In the genomic region with DNA sequence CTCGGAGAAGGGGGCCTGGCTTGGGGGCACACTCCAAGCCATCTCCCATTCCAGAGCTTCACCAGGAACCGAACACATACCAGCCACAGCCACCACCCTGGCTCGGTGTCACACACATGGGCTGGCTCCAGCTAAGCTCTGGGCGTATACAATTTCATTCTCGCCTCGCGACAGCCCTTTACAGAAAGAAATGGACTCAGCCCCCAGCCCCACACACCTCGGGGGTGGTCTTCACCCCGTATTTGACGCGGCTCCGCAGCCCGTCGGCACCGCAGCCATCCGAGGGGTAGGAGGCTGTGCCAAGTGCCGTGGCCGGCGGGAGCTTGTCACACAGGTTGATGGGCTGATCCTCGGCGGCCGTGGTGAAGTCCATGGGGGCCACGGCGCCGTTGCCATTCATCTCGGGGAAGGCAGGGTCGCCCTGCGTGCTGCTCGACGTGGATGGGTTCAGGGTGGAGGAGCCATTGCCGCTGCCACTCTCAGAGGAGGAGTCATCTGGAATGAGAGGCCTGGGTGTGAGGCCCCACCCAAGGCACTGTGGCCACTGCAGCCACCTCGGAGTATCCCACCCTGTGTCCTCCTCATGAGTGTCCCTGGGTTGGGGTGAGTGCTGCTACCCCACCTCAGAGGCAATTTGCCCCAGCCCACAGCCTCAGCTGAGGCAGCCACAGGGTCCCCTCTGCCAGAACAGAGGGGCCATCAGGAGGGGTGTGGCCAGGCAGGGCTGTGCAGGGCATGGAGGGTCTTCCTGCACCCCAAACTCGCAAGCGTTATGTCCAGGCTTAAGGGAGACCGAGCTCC, we compare ENCODE assay signal across 1 cellular context.
TF ChIP-seq lines count a peak whose summit lies in the region.

No MANE protein-coding gene starts in this region.

TF ChIP-seq in neural cell, 6 proteins besides CTCF, POLR2A, EP300 and RAD21 (continued from another document):
- TF ChIP-seq, protein P1, sequence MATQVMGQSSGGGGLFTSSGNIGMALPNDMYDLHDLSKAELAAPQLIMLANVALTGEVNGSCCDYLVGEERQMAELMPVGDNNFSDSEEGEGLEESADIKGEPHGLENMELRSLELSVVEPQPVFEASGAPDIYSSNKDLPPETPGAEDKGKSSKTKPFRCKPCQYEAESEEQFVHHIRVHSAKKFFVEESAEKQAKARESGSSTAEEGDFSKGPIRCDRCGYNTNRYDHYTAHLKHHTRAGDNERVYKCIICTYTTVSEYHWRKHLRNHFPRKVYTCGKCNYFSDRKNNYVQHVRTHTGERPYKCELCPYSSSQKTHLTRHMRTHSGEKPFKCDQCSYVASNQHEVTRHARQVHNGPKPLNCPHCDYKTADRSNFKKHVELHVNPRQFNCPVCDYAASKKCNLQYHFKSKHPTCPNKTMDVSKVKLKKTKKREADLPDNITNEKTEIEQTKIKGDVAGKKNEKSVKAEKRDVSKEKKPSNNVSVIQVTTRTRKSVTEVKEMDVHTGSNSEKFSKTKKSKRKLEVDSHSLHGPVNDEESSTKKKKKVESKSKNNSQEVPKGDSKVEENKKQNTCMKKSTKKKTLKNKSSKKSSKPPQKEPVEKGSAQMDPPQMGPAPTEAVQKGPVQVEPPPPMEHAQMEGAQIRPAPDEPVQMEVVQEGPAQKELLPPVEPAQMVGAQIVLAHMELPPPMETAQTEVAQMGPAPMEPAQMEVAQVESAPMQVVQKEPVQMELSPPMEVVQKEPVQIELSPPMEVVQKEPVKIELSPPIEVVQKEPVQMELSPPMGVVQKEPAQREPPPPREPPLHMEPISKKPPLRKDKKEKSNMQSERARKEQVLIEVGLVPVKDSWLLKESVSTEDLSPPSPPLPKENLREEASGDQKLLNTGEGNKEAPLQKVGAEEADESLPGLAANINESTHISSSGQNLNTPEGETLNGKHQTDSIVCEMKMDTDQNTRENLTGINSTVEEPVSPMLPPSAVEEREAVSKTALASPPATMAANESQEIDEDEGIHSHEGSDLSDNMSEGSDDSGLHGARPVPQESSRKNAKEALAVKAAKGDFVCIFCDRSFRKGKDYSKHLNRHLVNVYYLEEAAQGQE (IDR thresholded peaks at IDR 0.05; ENCODE audit: borderline replicate concordance), result no peak
- no peak for TF ChIP-seq TAF1 (IDR thresholded peaks at IDR 0.05; ENCODE audit: low read depth)
- TF ChIP-seq SMC3 (conservative IDR thresholded peaks at IDR 0.05; ENCODE audit: poor library complexity), result no peak
